1 cellular context compared by ENCODE assay signal in the genomic region with DNA sequence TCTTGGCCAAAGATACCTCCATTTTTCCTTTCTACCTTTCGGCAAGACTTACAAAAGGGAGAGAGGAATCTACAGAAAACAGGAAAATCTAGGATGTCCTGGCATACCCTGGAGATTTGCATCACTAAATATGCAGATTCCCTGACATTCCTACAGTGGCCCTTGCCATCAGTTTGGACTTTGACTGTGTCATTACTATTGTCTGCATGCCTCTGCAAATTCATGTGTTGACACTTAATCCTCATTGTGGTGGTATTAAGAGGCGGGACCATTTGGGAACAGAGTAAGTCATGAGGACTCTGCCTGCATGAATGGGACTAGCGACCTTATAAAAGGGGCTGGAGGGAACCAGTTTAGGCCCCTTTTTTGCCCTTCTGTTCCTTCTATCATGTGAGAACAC.
TF ChIP-seq lines count a peak whose summit lies in the region.

No MANE protein-coding gene starts in this region.

TF ChIP-seq in H1, 55 proteins besides CTCF, POLR2A, EP300 and RAD21:
- no peak for TF ChIP-seq SIRT6 (IDR thresholded peaks at IDR 0.05; ENCODE audit: low read length)
- TF ChIP-seq TEAD4 (IDR thresholded peaks at IDR 0.05; ENCODE audit: low read depth, low read length) = peak; percentile 71
